Comparison of ENCODE assay signal across 1 cellular context in genomic region chr7:101140746-101141382, GRCh38.
TF ChIP-seq lines count a peak whose summit lies in the region.

No MANE protein-coding gene starts in this region.

TF ChIP-seq in HCT116, 20 proteins besides CTCF, POLR2A, EP300 and RAD21 (continued from another document):
- no peak for TF ChIP-seq ZBTB33 (IDR thresholded peaks at IDR 0.05; ENCODE audit: extremely low read depth, insufficient replicate concordance, low read length)
- no peak for TF ChIP-seq SRF (IDR thresholded peaks at IDR 0.05; ENCODE audit: low read depth)
- no peak for TF ChIP-seq ZFX (IDR thresholded peaks at IDR 0.05)
- TF ChIP-seq SIN3A (IDR thresholded peaks at IDR 0.05; ENCODE audit: low read depth), result no peak
- TF ChIP-seq ATF3 (IDR thresholded peaks at IDR 0.05), result no peak
- no peak for TF ChIP-seq JUND (IDR thresholded peaks at IDR 0.05)
- no peak for TF ChIP-seq ELF1 (IDR thresholded peaks at IDR 0.05; ENCODE audit: borderline replicate concordance, low read depth)
- no peak for TF ChIP-seq ZNF274 (IDR thresholded peaks at IDR 0.05; ENCODE audit: low read depth, low read length)
- no peak for TF ChIP-seq CEBPB (IDR thresholded peaks at IDR 0.05; ENCODE audit: low read depth)
- no peak for TF ChIP-seq TCF7L2 (IDR thresholded peaks at IDR 0.05; ENCODE audit: borderline replicate concordance, extremely low read depth, insufficient read depth, insufficient read length)
- no peak for TF ChIP-seq EGR1 (IDR thresholded peaks at IDR 0.05; ENCODE audit: low read depth)
- no peak for TF ChIP-seq MAX (IDR thresholded peaks at IDR 0.05)
- TF ChIP-seq EZH2phosphoT487 (IDR thresholded peaks at IDR 0.05; ENCODE audit: borderline replicate concordance), result no peak
- no peak for TF ChIP-seq SP1 (IDR thresholded peaks at IDR 0.05; ENCODE audit: low read depth)
- no peak for TF ChIP-seq EZH2 (IDR thresholded peaks at IDR 0.05)
- no peak for TF ChIP-seq REST (IDR thresholded peaks at IDR 0.05; ENCODE audit: low read depth)
- TF ChIP-seq CBX3 (IDR thresholded peaks at IDR 0.05; ENCODE audit: low read depth), result no peak
